35 cellular contexts compared by ENCODE assay signal in genomic region chr4:55996611-55997010, GRCh38.
"Had no signal": no experiment of that assay in that cellular context is flagged by ENCODE, and none has a peak within 500 bp of the region (broad histone marks: within the 10 kb centered on the region; RNA-seq: fewer than 3 reads in every experiment).

No MANE protein-coding gene starts in this region.

- H3K36me3 ChIP-seq: MG63 had no signal

- H3K4me3 ChIP-seq: MG63 had no signal

- H3K27ac ChIP-seq: KMS-11 had no signal

- H3K27me3 ChIP-seq: MG63 had no signal

- H3K4me2 ChIP-seq: KMS-11 had no signal

- DNase-seq: Karpas-422, Kasumi-1, MG63, MM.1S, MV-4-11, NCI-H1048, NCI-H1092, NCI-H1092 treated with DMSO at 0.1 percent for 48 hours, NCI-H1105, NCI-H1105 treated with DMSO at 0.1 percent for 48 hours, NCI-H1417, NCI-H1417 treated with DMSO at 0.1 percent for 48 hours, NCI-H1436, NCI-H1436 treated with DMSO at 0.1 percent for 48 hours, NCI-H146, NCI-H1694, NCI-H1694 treated with DMSO at 0.1 percent for 48 hours, NCI-H187, NCI-H187 treated with DMSO at 0.1 percent for 48 hours, NCI-H1930, NCI-H2029, NCI-H2029 treated with DMSO at 0.1 percent for 48 hours, NCI-H2081, NCI-H2081 treated with DMSO at 0.1 percent for 48 hours, NCI-H2107, NCI-H2171, NCI-H2171 treated with DMSO at 0.1 percent for 48 hours, NCI-H2227 treated with DMSO at 0.1 percent for 48 hours, NCI-H226, NCI-H345, NCI-H446 treated with DMSO at 0.1 percent for 48 hours, NCI-H510A, NCI-H510A treated with DMSO at 0.1 percent for 48 hours, NCI-H524 had no signal
